ENCODE assay signal across 15 cellular contexts in the genomic region with DNA sequence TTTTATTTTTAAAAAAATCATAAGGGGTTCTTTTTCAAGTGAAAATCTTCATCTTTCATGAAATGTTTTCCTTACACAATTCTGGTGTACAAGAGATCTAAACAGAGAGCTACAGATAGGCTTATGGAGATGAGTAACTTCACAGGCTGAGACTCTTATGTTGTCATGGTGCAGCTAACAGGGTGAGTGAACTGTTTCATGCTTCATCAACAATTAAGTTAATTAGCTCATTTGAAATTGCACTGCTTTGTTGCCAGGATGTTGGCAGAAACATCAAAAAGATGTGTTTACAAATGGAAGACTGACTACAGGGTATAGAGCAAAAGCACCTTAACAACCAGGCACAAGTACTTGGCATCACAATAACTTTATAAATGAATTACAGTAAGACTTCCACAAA.
DNase-seq lines count a peak whose midpoint lies in the region; ATAC-seq and FAIRE-seq lines count a peak whose summit lies in the region.
"Had no signal": no experiment of that assay in that cellular context is flagged by ENCODE, and none has a peak within 500 bp of the region (broad histone marks: within the 10 kb centered on the region; RNA-seq: fewer than 3 reads in every experiment).

No MANE protein-coding gene starts in this region.

- FAIRE-seq in islet of Langerhans (lab: Jason Lieb, UNC): peak; percentile 100
- FAIRE-seq: endometrium had no signal

- no peak for ATAC-seq in GM18870 (IDR thresholded peaks at IDR 0.05; ENCODE audit: unreplicated experiment)
- ATAC-seq in activated CD4-positive, CD25-positive, alpha-beta regulatory T cell treated with anti-CD3 and anti-CD28 coated beads, Interleukin-2, amount 50 U/mL, for 24 hours: no peak
- ATAC-seq: stimulated activated memory B cell treated with anti-CD40 and anti-IgM and Interleukin-4, amounts not matched to agents 10 μg/mL and 1 μg/mL and 100 μg/mL, for 72 hours; T-helper 17 cell had no signal

- DNase-seq in DMS79 treated with DMSO at 0.1 percent for 48 hours (lab: John Stamatoyannopoulos, UW) (peak; percentile 61), NCI-H1436 treated with DMSO at 0.1 percent for 48 hours (lab: John Stamatoyannopoulos, UW) (peak; percentile 81), NCI-H69 (lab: John Stamatoyannopoulos, UW) (peak; percentile 96), C1 segment of cervical spinal cord (lab: John Stamatoyannopoulos, UW) (no peak)
- DNase-seq: activated effector memory CD4-positive, alpha-beta T cell treated with anti-CD3 and anti-CD28 coated beads, Interleukin-2, amount 50 U/mL, for 16 hours; CD4-positive, alpha-beta T cell; colonic mucosa; glutamatergic neuron; NCI-H187 treated with DMSO at 0.1 percent for 48 hours; T-helper 17 cell had no signal

Comparison
In these comparisons a context has a peak if more than half of its experiments do, and no peak if none do; other contexts are left out.
1. DNase-seq: peak in DMS79 treated with DMSO at 0.1 percent for 48 hours (single experiment), NCI-H1436 treated with DMSO at 0.1 percent for 48 hours (single experiment) and NCI-H69 (single experiment); none in C1 segment of cervical spinal cord (0 of 14).